ENCODE assay signal across 9 cellular contexts in genomic region chr22:27331526-27332281, GRCh38.
DNase-seq lines count a peak whose midpoint lies in the region; ATAC-seq and TF ChIP-seq lines count a peak whose summit lies in the region.
"Had no signal": no experiment of that assay in that cellular context is flagged by ENCODE, and none has a peak within 500 bp of the region (broad histone marks: within the 10 kb centered on the region; RNA-seq: fewer than 3 reads in every experiment).

No MANE protein-coding gene starts in this region.

- DNase-seq in AG08395 (ENCODE audit: low spot score) (peak; percentile 67), IMR-90 (peak; percentile 27), choroid plexus epithelial cell (ENCODE audit: low read depth) (peak; percentile 86), medulla oblongata (ENCODE audit: extremely low spot score) (peak; percentile 44), HFFc6 (no peak)
- DNase-seq in activated CD4-positive, CD25-positive, alpha-beta regulatory T cell (lab: John Stamatoyannopoulos, UW), result no peak

- TF ChIP-seq CTCF in IMR-90 (conservative IDR thresholded peaks at IDR 0.05; ENCODE audit: low read depth, low read length) (peak; percentile 43), choroid plexus epithelial cell (conservative IDR thresholded peaks at IDR 0.05; ENCODE audit: low read depth, low read length) (peak; percentile 69), HFFc6 (IDR thresholded peaks at IDR 0.05) (no peak; the same call in 1 of the 2 replicates)

- H4K91ac ChIP-seq in IMR-90 (ENCODE audit: insufficient read depth, low read depth, low read length), result no peak overlapping the region

- peak overlapping the region; percentile 29 for H2AFZ ChIP-seq in IMR-90 (replicated peaks; ENCODE audit: low read length, poor library complexity)

- H3K36me3 Mint-ChIP-seq in HFFc6 (ENCODE audit: low read depth), result no peaks in the 10 kb centered on the region

- no peak overlapping the region for H4K8ac ChIP-seq in IMR-90 (ENCODE audit: low read depth in 2 of 2, low read length in 2 of 2)

- no peak for TF ChIP-seq POLR2A in IMR-90 (IDR thresholded peaks at IDR 0.05; ENCODE audit: low read depth, low read length)

- H3K79me1 ChIP-seq in IMR-90 (ENCODE audit: low read depth in 1 of 2, low read length in 2 of 2), result no peaks in the 10 kb centered on the region

- dilution Hi-C loops in IMR-90 (cut with HindIII; ENCODE audit: low sequenced_read_pairs, unreplicated experiment), result no loop called here

- H3K18ac ChIP-seq in IMR-90 (ENCODE audit: low read depth, low read length), result no peak overlapping the region

- intact Hi-C loops in IMR-90 (cut with micrococcal nuclease), result loop anchor here (10.0 kb wide), 1 partner anchor 567 kb away; no protein-coding TSS in a partner anchor

- no peaks in the 10 kb centered on the region for H3K4me1 ChIP-seq in IMR-90 (ENCODE audit: control insufficient read depth, insufficient read depth, low read length)

- H2BK5ac ChIP-seq in IMR-90 (ENCODE audit: low read depth, low read length, poor library complexity, severe bottlenecking), result no peak overlapping the region

- CTCF ChIA-PET in IMR-90 (lab: Yijun Ruan, JAX), result interaction anchor here (0.6 to 0.9 kb wide), 2 partner anchors 11 to 465 kb away, joined by 3 read pairs; no protein-coding TSS in a partner anchor

- no peaks in the 10 kb centered on the region; the same call in 1 of the 2 replicates for H3K4me1 Mint-ChIP-seq in HFFc6 (ENCODE audit: low read depth)

- WGBS in IMR-90 (ENCODE audit: extremely low coverage in 2 of 2, insufficient read length in 1 of 2), 2 experiments, result 0% methylated on average over 2 of the region's 16 CpGs; no CpG with 5 or more reads in 1 of the 2 experiments

- no peak overlapping the region for H3K27ac ChIP-seq in IMR-90 (ENCODE audit: insufficient read depth, low read length)

- peak; percentile 53 for TF ChIP-seq RAD21 in IMR-90 (IDR thresholded peaks at IDR 0.05; ENCODE audit: low read length)

- H3K4me2 ChIP-seq in IMR-90 (ENCODE audit: low read depth, low read length), result peak overlapping the region; percentile 12; the same call in 1 of the 2 replicates

- H2AK5ac ChIP-seq in IMR-90 (ENCODE audit: low read depth, low read length), result no peak overlapping the region

- H3K56ac ChIP-seq in IMR-90 (ENCODE audit: extremely low read depth, insufficient read depth, low read length), result no peak overlapping the region

- H3K27me3 ChIP-seq in IMR-90 (ENCODE audit: control insufficient read depth, insufficient read depth, low read length), result peaks cover 38% of the 10 kb centered on the region

- H2AK9ac ChIP-seq in IMR-90 (replicated peaks; ENCODE audit: low read depth, low read length, poor library complexity), result no peak overlapping the region

- no peak overlapping the region for H3K9ac ChIP-seq in IMR-90 (ENCODE audit: low read depth, low read length)

- no peaks in the 10 kb centered on the region for H3K9me3 Mint-ChIP-seq in HFFc6
- H3K9me3 Mint-ChIP-seq: T-helper 1 cell treated with Interleukin-12 subunit alpha and Interleukin-12 subunit beta and Interleukin-4 antibody, amounts not matched to agents 30 μg/mL and 1 μg/mL, for 36 hours had no signal

- no peaks in the 10 kb centered on the region for H3K9me1 ChIP-seq in IMR-90 (ENCODE audit: insufficient read depth, low read length)

- POLR2A ChIA-PET in IMR-90 (lab: Charles Lee; ENCODE audit: unreplicated experiment), result no interaction called here

- peak; percentile 88 for ATAC-seq in IMR-90 (ENCODE audit: low read depth)
- ATAC-seq in GM19324 (IDR thresholded peaks at IDR 0.05; ENCODE audit: low FRiP score, unreplicated experiment), result no peak
- no peak for ATAC-seq in HG02884 (IDR thresholded peaks at IDR 0.05; ENCODE audit: unreplicated experiment)

- H4K5ac ChIP-seq in IMR-90 (ENCODE audit: low read depth, low read length), result no peak overlapping the region

- no TSS peak for BruUV-seq in IMR-90 (replicated peaks; lab: Mats Ljungman, UMichigan)

- no peak overlapping the region for H3K14ac ChIP-seq in IMR-90 (replicated peaks; ENCODE audit: low read depth, low read length)

- no peak overlapping the region for H3K4me3 ChIP-seq in IMR-90 (ENCODE audit: insufficient read depth, low read depth, low read length)
- peak overlapping the region; percentile 14 for H3K4me3 ChIP-seq in choroid plexus epithelial cell (ENCODE audit: low read depth, low read length)

- H2BK120ac ChIP-seq in IMR-90 (ENCODE audit: low read depth, low read length), result no peak overlapping the region

- H2BK15ac ChIP-seq in IMR-90 (ENCODE audit: low read depth, low read length), result no peak overlapping the region

- in situ Hi-C loops in IMR-90 (cut with MboI; ENCODE audit: low sequenced_read_pairs), result no loop called here

- H3K36me3 ChIP-seq in IMR-90 (ENCODE audit: control insufficient read depth, insufficient read depth, low read length), result no peaks in the 10 kb centered on the region

- no peak overlapping the region for H2BK20ac ChIP-seq in IMR-90 (ENCODE audit: low read depth, low read length)

- no peak overlapping the region for H3K23ac ChIP-seq in IMR-90 (ENCODE audit: low read depth, low read length)

- peaks cover 3% of the 10 kb centered on the region for H3K9me3 ChIP-seq in IMR-90 (ENCODE audit: control insufficient read depth, insufficient read depth, low read length)

- no peak overlapping the region for H3K4me3 Mint-ChIP-seq in HFFc6
- H3K4me3 Mint-ChIP-seq: T-helper 1 cell treated with Interleukin-12 subunit alpha and Interleukin-12 subunit beta and Interleukin-4 antibody, amounts not matched to agents 30 μg/mL and 1 μg/mL, for 36 hours had no signal

- no peak overlapping the region for H3K4ac ChIP-seq in IMR-90 (ENCODE audit: low read depth, low read length)

- H3K27ac Mint-ChIP-seq in HFFc6, result no peak overlapping the region
- H3K27ac Mint-ChIP-seq: T-helper 1 cell treated with Interleukin-12 subunit alpha and Interleukin-12 subunit beta and Interleukin-4 antibody, amounts not matched to agents 30 μg/mL and 1 μg/mL, for 36 hours had no signal

- H3K27me3 Mint-ChIP-seq in HFFc6 (ENCODE audit: insufficient read depth), result peaks cover 35% of the 10 kb centered on the region

- no peaks in the 10 kb centered on the region for H4K20me1 ChIP-seq in IMR-90 (ENCODE audit: insufficient read depth, low read length)

TF ChIP-seq in IMR-90, 13 proteins besides CTCF, POLR2A, EP300 and RAD21:
- TF ChIP-seq MXI1 (IDR thresholded peaks at IDR 0.05; ENCODE audit: borderline replicate concordance, low read depth, low read length) (no peak), USF2 (IDR thresholded peaks at IDR 0.05; ENCODE audit: low read depth, low read length) (no peak), RCOR1 (IDR thresholded peaks at IDR 0.05; ENCODE audit: insufficient replicate concordance, low read length) (no peak), FOS (IDR thresholded peaks at IDR 0.05; ENCODE audit: low read depth, low read length) (no peak), CEBPB (IDR thresholded peaks at IDR 0.05; ENCODE audit: low read depth, low read length) (peak; percentile 37; the same call in 1 of the 2 replicates), SMC3 (IDR thresholded peaks at IDR 0.05; ENCODE audit: low read depth, low read length) (peak; percentile 30), NFE2L2 (IDR thresholded peaks at IDR 0.05; ENCODE audit: low read depth, low read length) (no peak), MAFK (IDR thresholded peaks at IDR 0.05; ENCODE audit: low read depth, low read length) (no peak)
- TF ChIP-seq, protein P1, sequence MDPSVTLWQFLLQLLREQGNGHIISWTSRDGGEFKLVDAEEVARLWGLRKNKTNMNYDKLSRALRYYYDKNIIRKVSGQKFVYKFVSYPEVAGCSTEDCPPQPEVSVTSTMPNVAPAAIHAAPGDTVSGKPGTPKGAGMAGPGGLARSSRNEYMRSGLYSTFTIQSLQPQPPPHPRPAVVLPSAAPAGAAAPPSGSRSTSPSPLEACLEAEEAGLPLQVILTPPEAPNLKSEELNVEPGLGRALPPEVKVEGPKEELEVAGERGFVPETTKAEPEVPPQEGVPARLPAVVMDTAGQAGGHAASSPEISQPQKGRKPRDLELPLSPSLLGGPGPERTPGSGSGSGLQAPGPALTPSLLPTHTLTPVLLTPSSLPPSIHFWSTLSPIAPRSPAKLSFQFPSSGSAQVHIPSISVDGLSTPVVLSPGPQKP (IDR thresholded peaks at IDR 0.05; ENCODE audit: borderline replicate concordance, low read depth, low read length), result no peak

Comparison
In these comparisons a context has a peak if more than half of its experiments do, and no peak if none do; other contexts are left out.
1. DNase-seq: peak in AG08395 (single experiment), IMR-90 (single experiment), choroid plexus epithelial cell (single experiment) and medulla oblongata (single experiment); none in activated CD4-positive, CD25-positive, alpha-beta regulatory T cell (0 of 4) and HFFc6 (single experiment).